ENCODE assay signal across 8 cellular contexts in genomic region chr13:48304132-48304876, GRCh38. TPM values are rescaled to one million over a fixed set of nuclear protein-coding genes. Genes with fewer than 3 reads are reported as not detected.
DNase-seq lines count a peak whose midpoint lies in the region; ATAC-seq and TF ChIP-seq lines count a peak whose summit lies in the region.

No MANE protein-coding gene starts in this region.

- DNase-seq in EH (ENCODE audit: low read depth) (peak; percentile 71), Peyer's patch (peak; percentile 53 to 83 (median 78)), T47D (ENCODE audit: low read depth in 1 of 2, low spot score in 1 of 2) (peak; percentile 16 to 25)
- DNase-seq in stimulated activated CD4-positive, alpha-beta T cell treated with anti-CD3 and anti-CD28 coated beads, Interleukin-4, amount 100 ng/mL, for 24 hours: no peak

- peak in 1 of 6 experiments; percentile 7 for TF ChIP-seq CTCF in Peyer's patch (IDR thresholded peaks at IDR 0.05)

- TF ChIP-seq POLR2A in GM19099 (IDR thresholded peaks at IDR 0.05; ENCODE audit: extremely low read depth, insufficient read length, low read depth) (peak; percentile 77), Peyer's patch (IDR thresholded peaks at IDR 0.05) (no peak)

- H3K36me3 ChIP-seq in Peyer's patch (peaks cover 0 to 11% (median 0%) of the 10 kb centered on the region in 3 donors), skeletal muscle satellite cell (ENCODE audit: insufficient read depth, low read length) (peaks cover 3% of the 10 kb centered on the region)

- in situ Hi-C loops in T47D (cut with HindIII; ENCODE audit: low pct_unique_long_range_greater_than_20kb, low sequenced_read_pairs): no loop called here

- H3K4me1 ChIP-seq in Peyer's patch (peaks cover 0 to 18% (median 0%) of the 10 kb centered on the region in 4 donors), skeletal muscle satellite cell (ENCODE audit: control insufficient read depth, insufficient read depth, low read length) (peaks cover 6% of the 10 kb centered on the region)

- no peaks in the 10 kb centered on the region for H3K9me3 ChIP-seq in Peyer's patch
- H3K9me3 ChIP-seq in iPS-18c (ENCODE audit: control insufficient read depth, insufficient read depth, low read length): no peaks in the 10 kb centered on the region
- H3K9me3 ChIP-seq in skeletal muscle satellite cell (replicated peaks; ENCODE audit: low read length): no peaks in the 10 kb centered on the region

- H3K27me3 ChIP-seq in Peyer's patch (no peaks in the 10 kb centered on the region), skeletal muscle satellite cell (ENCODE audit: control insufficient read depth, insufficient read depth, low read length) (no peaks in the 10 kb centered on the region)

- peak overlapping the region; percentile 96 for H3K9ac ChIP-seq in skeletal muscle satellite cell (ENCODE audit: low read depth, low read length)

- peak overlapping the region; percentile 95 to 99 (median 98) for H3K27ac ChIP-seq in Peyer's patch

- H3K4me3 ChIP-seq in Peyer's patch (peak overlapping the region; percentile 66 to 99 (median 90)), iPS-18c (ENCODE audit: insufficient read depth, low read depth, low read length) (peak overlapping the region; percentile 90), skeletal muscle satellite cell (ENCODE audit: low read length) (peak overlapping the region; percentile 86)

- peak; percentile 68 for ATAC-seq in HG03108 (IDR thresholded peaks at IDR 0.05; ENCODE audit: unreplicated experiment)

- H3K4me2 ChIP-seq in skeletal muscle satellite cell (ENCODE audit: low read length): peak overlapping the region; percentile 87

RNA-seq across cellular contexts. Expression of gene RB1, which starts 0.8 kb away (rescaled TPM):
- total RNA-seq in Peyer's patch: 10 to 100 TPM; 18.2 to 79.2 (median 22.7) TPM
- 20.1 and 21.5 TPM in 2 replicates for total RNA-seq in skeletal muscle satellite cell (2012; rRNA removed)
